21 cellular contexts compared by ENCODE assay signal in genomic region chr3:179156775-179157174, GRCh38.
"Had no signal": no experiment of that assay in that cellular context is flagged by ENCODE, and none has a peak within 500 bp of the region (broad histone marks: within the 10 kb centered on the region; RNA-seq: fewer than 3 reads in every experiment).

No MANE protein-coding gene starts in this region.

- H2AFZ ChIP-seq: neural progenitor cell had no signal

- H3K27ac ChIP-seq: adrenal gland, ascending aorta, brain microvascular endothelial cell, coronary artery, esophagus squamous epithelium, heart right ventricle, lower lobe of right lung, neural progenitor cell, prostate gland, upper lobe of left lung had no signal

- H3K36me3 ChIP-seq: adrenal gland, ascending aorta, brain microvascular endothelial cell, esophagus squamous epithelium, heart right ventricle, lower lobe of right lung, neural progenitor cell, prostate gland, upper lobe of left lung had no signal

- H3K27ac Mint-ChIP-seq: activated naive CD4-positive, alpha-beta T cell treated with anti-CD3 and anti-CD28 coated beads, Interleukin-2, amount 50 U/mL, for 72 hours; neural progenitor cell had no signal

- H3K4me3 ChIP-seq: adrenal gland, ascending aorta, coronary artery, esophagus squamous epithelium, heart right ventricle, lower lobe of right lung, neural progenitor cell, prostate gland, upper lobe of left lung had no signal

- DNase-seq: activated gamma-delta T cell treated with Interleukin-2 at 50 U/mL for 16 hours; activated T-cell treated with anti-CD3 and anti-CD28 coated beads, Interleukin-2, amount 50 U/mL, for 1 hour; adrenal gland; brain microvascular endothelial cell; esophagus squamous epithelium; heart right ventricle; islet precursor cell; left colon; lower lobe of right lung; naive thymus-derived CD4-positive, alpha-beta T cell; stimulated activated CD4-positive, alpha-beta T cell treated with anti-CD3 and anti-CD28 coated beads, Interleukin-4, amount 100 ng/mL, for 4 hours; stimulated activated naive CD8-positive, alpha-beta T cell treated with anti-CD3 and anti-CD28 coated beads, Interleukin-15, Interleukin-2, amounts not matched to agents 100 U/mL and 50 U/mL, for 24 hours; T-helper 1 cell; T-helper 9 cell; upper lobe of left lung had no signal

- H3K4me2 ChIP-seq: neural progenitor cell had no signal

- H3K9me3 Mint-ChIP-seq: central memory CD8-positive, alpha-beta T cell; naive thymus-derived CD4-positive, alpha-beta T cell; neural progenitor cell had no signal

- H3K4me3 Mint-ChIP-seq: central memory CD8-positive, alpha-beta T cell; neural progenitor cell had no signal

- ATAC-seq: activated naive CD4-positive, alpha-beta T cell treated with anti-CD3 and anti-CD28 coated beads, Interleukin-2, amount 50 U/mL, for 72 hours; left colon; lower lobe of right lung; naive thymus-derived CD4-positive, alpha-beta T cell; stimulated activated naive CD8-positive, alpha-beta T cell treated with anti-CD3 and anti-CD28 coated beads, Interleukin-15, Interleukin-2, amounts not matched to agents 100 U/mL and 50 U/mL, for 24 hours had no signal

- H3K36me3 Mint-ChIP-seq: activated naive CD4-positive, alpha-beta T cell treated with anti-CD3 and anti-CD28 coated beads, Interleukin-2, amount 50 U/mL, for 72 hours; neural progenitor cell had no signal

- H3K4me1 ChIP-seq: neural progenitor cell, prostate gland had no signal

- H3K9me3 ChIP-seq: adrenal gland, ascending aorta, esophagus squamous epithelium, heart right ventricle, lower lobe of right lung, prostate gland, upper lobe of left lung had no signal

- H3K27me3 ChIP-seq: adrenal gland, ascending aorta, brain microvascular endothelial cell, esophagus squamous epithelium, heart right ventricle, neural progenitor cell, upper lobe of left lung had no signal

- H3K27me3 Mint-ChIP-seq: central memory CD8-positive, alpha-beta T cell had no signal

- H3K9ac ChIP-seq: neural progenitor cell had no signal
